8 cellular contexts compared by ENCODE assay signal in genomic region chr14:74217672-74218448, GRCh38. TPM values are rescaled to one million over a fixed set of nuclear protein-coding genes. Genes with fewer than 3 reads are reported as not detected.
A peak's percentile ranks its signal among the peaks of the same experiment; 100 is the strongest.
DNase-seq lines count a peak whose midpoint lies in the region; ATAC-seq and TF ChIP-seq lines count a peak whose summit lies in the region.

No MANE protein-coding gene starts in this region.

- no peaks in the 10 kb centered on the region for H3K9me1 ChIP-seq in IMR-90 (ENCODE audit: insufficient read depth, low read length)

- H3K4ac ChIP-seq in IMR-90 (ENCODE audit: low read depth, low read length): no peak overlapping the region

- H4K8ac ChIP-seq in IMR-90 (ENCODE audit: low read depth in 2 of 2, low read length in 2 of 2): no peak overlapping the region

- H3K27me3 ChIP-seq in IMR-90 (ENCODE audit: control insufficient read depth, insufficient read depth, low read length): peaks cover 56% of the 10 kb centered on the region
- peaks cover 13% of the 10 kb centered on the region for H3K27me3 ChIP-seq in RWPE2 (ENCODE audit: insufficient read depth, poor library complexity, severe bottlenecking)
- H3K27me3 ChIP-seq in foreskin keratinocyte: peaks cover 44% of the 10 kb centered on the region
- peaks cover 0 to 61% of the 10 kb centered on the region in 2 donors for H3K27me3 ChIP-seq in tibial artery

- H2BK120ac ChIP-seq in IMR-90 (ENCODE audit: low read depth, low read length): no peak overlapping the region

- CTCF ChIA-PET in IMR-90 (lab: Yijun Ruan, JAX): no interaction called here

- H3K4me3 ChIP-seq in IMR-90 (ENCODE audit: insufficient read depth, low read depth, low read length) (no peak overlapping the region), RWPE2 (ENCODE audit: severe bottlenecking) (no peak overlapping the region), tibial artery (no peak overlapping the region)

- H3K4me2 ChIP-seq in IMR-90 (ENCODE audit: low read depth, low read length): peak overlapping the region; percentile 40; the same call in 1 of the 2 replicates

- peak; percentile 100 for ATAC-seq in IMR-90 (ENCODE audit: low read depth)
- ATAC-seq in RWPE2 (ENCODE audit: low read depth): peak; percentile 91
- ATAC-seq in foreskin keratinocyte: peak; percentile 86
- no peak for ATAC-seq in HG03442 (IDR thresholded peaks at IDR 0.05; ENCODE audit: unreplicated experiment)

- H3K4me1 ChIP-seq in ES-I3 (ENCODE audit: insufficient read depth, low read length) (peaks cover 3% of the 10 kb centered on the region; the same call in 1 of the 2 replicates), IMR-90 (ENCODE audit: control insufficient read depth, insufficient read depth, low read length) (no peaks in the 10 kb centered on the region), RWPE2 (ENCODE audit: insufficient read depth, poor library complexity, severe bottlenecking) (no peaks in the 10 kb centered on the region), foreskin keratinocyte (no peaks in the 10 kb centered on the region), tibial artery (peaks cover 0 to 13% (median 7%) of the 10 kb centered on the region in 4 donors)

- H2AK5ac ChIP-seq in IMR-90 (ENCODE audit: low read depth, low read length): no peak overlapping the region

- in situ Hi-C loops in IMR-90 (cut with MboI; ENCODE audit: low sequenced_read_pairs): no loop called here

- dilution Hi-C loops in IMR-90 (cut with HindIII; ENCODE audit: low sequenced_read_pairs, unreplicated experiment): no loop called here

- no peaks in the 10 kb centered on the region for H4K20me1 ChIP-seq in IMR-90 (ENCODE audit: insufficient read depth, low read length)

- H3K79me1 ChIP-seq in IMR-90 (ENCODE audit: low read depth in 1 of 2, low read length in 2 of 2): no peaks in the 10 kb centered on the region

- H2BK20ac ChIP-seq in IMR-90 (ENCODE audit: low read depth, low read length): no peak overlapping the region

- H2BK15ac ChIP-seq in IMR-90 (ENCODE audit: low read depth, low read length): no peak overlapping the region

- WGBS in IMR-90 (ENCODE audit: extremely low coverage in 2 of 2, insufficient read length in 1 of 2), 2 experiments: 2% methylated on average over 22 of the region's 40 CpGs; no CpG with 5 or more reads in 1 of the 2 experiments

- H3K18ac ChIP-seq in IMR-90 (ENCODE audit: low read depth, low read length): no peak overlapping the region

- H3K36me3 ChIP-seq in ES-I3 (ENCODE audit: insufficient read depth, low read length) (no peaks in the 10 kb centered on the region), IMR-90 (ENCODE audit: control insufficient read depth, insufficient read depth, low read length) (no peaks in the 10 kb centered on the region), RWPE2 (ENCODE audit: low read depth) (no peaks in the 10 kb centered on the region), tibial artery (no peaks in the 10 kb centered on the region)

- H2AFZ ChIP-seq in IMR-90 (replicated peaks; ENCODE audit: low read length, poor library complexity): peak overlapping the region; percentile 79

- POLR2A ChIA-PET in IMR-90 (lab: Charles Lee; ENCODE audit: unreplicated experiment): no interaction called here

- TF ChIP-seq POLR2A in IMR-90 (IDR thresholded peaks at IDR 0.05; ENCODE audit: low read depth, low read length): no peak

- DNase-seq in IMR-90 (peak; percentile 46), RWPE2 (ENCODE audit: low spot score) (peak; percentile 72), foreskin keratinocyte (peak in 1 of 2 donors; percentile 23), pons (ENCODE audit: low spot score) (peak; percentile 39), tibial artery (peak in 1 of 2 donors; percentile 43)
- DNase-seq in activated T-helper 9 cell treated with anti-CD3 and anti-CD28 coated beads, Interleukin-2, amount 50 U/mL, for 16 hours (ENCODE audit: low read depth): peak; percentile 60

- TF ChIP-seq RAD21 in IMR-90 (IDR thresholded peaks at IDR 0.05; ENCODE audit: low read length): peak; percentile 57

- H2AK9ac ChIP-seq in IMR-90 (replicated peaks; ENCODE audit: low read depth, low read length, poor library complexity): peak overlapping the region; percentile 53

- no peak overlapping the region for H4K5ac ChIP-seq in IMR-90 (ENCODE audit: low read depth, low read length)

- intact Hi-C loops in IMR-90 (cut with micrococcal nuclease): loop anchor here (1.0 kb wide), 1 partner anchor 33 kb away; no protein-coding TSS in a partner anchor
- intact Hi-C loops in tibial artery (cut with DNase I; ENCODE audit: low total_unique reads): no loop called here

- no peak overlapping the region for H3K23ac ChIP-seq in IMR-90 (ENCODE audit: low read depth, low read length)

- H2BK5ac ChIP-seq in IMR-90 (ENCODE audit: low read depth, low read length, poor library complexity, severe bottlenecking): no peak overlapping the region

- H3K56ac ChIP-seq in IMR-90 (ENCODE audit: extremely low read depth, insufficient read depth, low read length): no peak overlapping the region

- H3K9ac ChIP-seq in ES-I3 (ENCODE audit: low read depth, low read length): peak overlapping the region; percentile 12; the same call in 1 of the 2 replicates
- no peak overlapping the region for H3K9ac ChIP-seq in IMR-90 (ENCODE audit: low read depth, low read length)

- H3K9me3 ChIP-seq in ES-I3 (ENCODE audit: control insufficient read depth, insufficient read depth, low read length) (no peaks in the 10 kb centered on the region), IMR-90 (ENCODE audit: control insufficient read depth, insufficient read depth, low read length) (no peaks in the 10 kb centered on the region), RWPE2 (ENCODE audit: severe bottlenecking) (no peaks in the 10 kb centered on the region), tibial artery (no peaks in the 10 kb centered on the region)

- H3K27ac ChIP-seq in IMR-90 (ENCODE audit: insufficient read depth, low read length): no peak overlapping the region
- H3K27ac ChIP-seq in RWPE2 (ENCODE audit: poor library complexity, severe bottlenecking): no peak overlapping the region
- no peak overlapping the region for H3K27ac ChIP-seq in foreskin keratinocyte
- no peak overlapping the region for H3K27ac ChIP-seq in tibial artery

- TF ChIP-seq CTCF in IMR-90 (conservative IDR thresholded peaks at IDR 0.05; ENCODE audit: low read depth, low read length) (peak; percentile 87), RWPE2 (IDR thresholded peaks at IDR 0.05; ENCODE audit: poor library complexity, severe bottlenecking) (peak; percentile 98), foreskin keratinocyte (conservative IDR thresholded peaks at IDR 0.05) (peak; percentile 87), tibial artery (IDR thresholded peaks at IDR 0.05) (peak; percentile 78 to 94)

- no peak overlapping the region for H3K14ac ChIP-seq in IMR-90 (replicated peaks; ENCODE audit: low read depth, low read length)

- no peak overlapping the region for H4K91ac ChIP-seq in IMR-90 (ENCODE audit: insufficient read depth, low read depth, low read length)

- no TSS peak for BruUV-seq in IMR-90 (replicated peaks; lab: Mats Ljungman, UMichigan)

TF ChIP-seq in IMR-90, 13 proteins besides CTCF, POLR2A, EP300 and RAD21:
- no peak for TF ChIP-seq CHD1 (IDR thresholded peaks at IDR 0.05; ENCODE audit: low read depth, low read length)
- TF ChIP-seq ELK1 (IDR thresholded peaks at IDR 0.05; ENCODE audit: borderline replicate concordance, low read depth, low read length): no peak
- peak; percentile 51; the same call in 1 of the 2 replicates for TF ChIP-seq MAZ (IDR thresholded peaks at IDR 0.05; ENCODE audit: borderline replicate concordance, low read depth, low read length)
- TF ChIP-seq BHLHE40 (IDR thresholded peaks at IDR 0.05; ENCODE audit: low read depth, low read length): no peak
- peak; percentile 50 for TF ChIP-seq SMC3 (IDR thresholded peaks at IDR 0.05; ENCODE audit: low read depth, low read length)
- TF ChIP-seq USF2 (IDR thresholded peaks at IDR 0.05; ENCODE audit: low read depth, low read length): no peak

RNA-seq across cellular contexts. Expression of gene VSX2, which starts 21.4 kb away (rescaled TPM):
- total RNA-seq in IMR-90 (2012; rRNA removed) (not detected in 2 replicates), foreskin keratinocyte (not detected in 2 replicates)
- polyA plus RNA-seq in IMR-90 (2012; rRNA removed) (not detected in 2 replicates), foreskin keratinocyte (not detected in 2 replicates)
- polyA plus RNA-seq in IMR-90 (2012; cell fraction: cytosol; rRNA removed): not detected in 2 replicates
- polyA plus RNA-seq in IMR-90 (2012; cell fraction: nucleus; rRNA removed; ENCODE audit: low replicate concordance): not detected in 2 replicates
